ENCODE assay signal across 1 cellular context in the genomic region with DNA sequence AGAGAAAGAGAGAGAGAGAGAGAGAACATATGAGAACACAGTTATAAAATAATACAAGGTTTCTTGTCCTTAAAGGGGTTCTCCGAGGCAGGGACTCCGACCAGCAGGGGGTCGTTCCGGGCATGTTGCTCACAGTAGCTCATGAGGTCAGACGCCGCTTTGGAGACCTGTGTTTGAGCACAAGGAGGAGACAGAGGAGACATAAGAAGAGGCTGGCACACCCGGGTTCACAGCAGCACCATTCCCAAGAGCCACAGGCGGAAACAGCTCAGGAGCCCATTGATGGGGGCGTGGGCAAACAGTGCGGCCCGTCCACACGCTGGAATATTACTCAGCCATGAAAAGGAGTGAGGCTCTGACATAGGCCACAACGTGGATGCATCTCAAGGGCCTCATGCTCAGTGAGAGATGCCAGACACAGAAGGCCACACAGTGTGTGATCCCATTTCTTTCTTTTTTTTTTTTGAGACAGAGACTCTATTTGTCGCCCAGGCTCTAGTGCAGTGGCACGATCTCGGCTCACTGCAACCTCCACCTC.
TF ChIP-seq lines count a peak whose summit lies in the region.

No MANE protein-coding gene starts in this region.

TF ChIP-seq in HEK293, 187 proteins besides CTCF, POLR2A, EP300 and RAD21 (continued from another document):
- TF ChIP-seq ZNF639 (tag by site-specific recombination; IDR thresholded peaks at IDR 0.05) (no peak), ZNF624 (tag by site-specific recombination; IDR thresholded peaks at IDR 0.05) (no peak), ZNF146 (tag by site-specific recombination; IDR thresholded peaks at IDR 0.05) (peak; percentile 99), ZNF596 (tag by site-specific recombination; IDR thresholded peaks at IDR 0.05) (peak; percentile 76), PRDM10 (tag by site-specific recombination; IDR thresholded peaks at IDR 0.05) (no peak), ZNF580 (tag by site-specific recombination; IDR thresholded peaks at IDR 0.05) (0 out of 2 replicates have a peak, but pooled peaks have one; percentile 17), ZNF48 (tag by site-specific recombination; IDR thresholded peaks at IDR 0.05) (no peak), ZNF366 (tag by site-specific recombination; conservative IDR thresholded peaks at IDR 0.05) (no peak), ZNF169 (tag by site-specific recombination; IDR thresholded peaks at IDR 0.05) (no peak), ZNF18 (tag by site-specific recombination; IDR thresholded peaks at IDR 0.05) (no peak), ZNF155 (tag by site-specific recombination; IDR thresholded peaks at IDR 0.05) (no peak), ZNF335 (tag by site-specific recombination; conservative IDR thresholded peaks at IDR 0.05) (no peak)
TF ChIP-seq in HEK293: peak in this region for 3.
